23 cellular contexts compared by ENCODE assay signal in the genomic region with DNA sequence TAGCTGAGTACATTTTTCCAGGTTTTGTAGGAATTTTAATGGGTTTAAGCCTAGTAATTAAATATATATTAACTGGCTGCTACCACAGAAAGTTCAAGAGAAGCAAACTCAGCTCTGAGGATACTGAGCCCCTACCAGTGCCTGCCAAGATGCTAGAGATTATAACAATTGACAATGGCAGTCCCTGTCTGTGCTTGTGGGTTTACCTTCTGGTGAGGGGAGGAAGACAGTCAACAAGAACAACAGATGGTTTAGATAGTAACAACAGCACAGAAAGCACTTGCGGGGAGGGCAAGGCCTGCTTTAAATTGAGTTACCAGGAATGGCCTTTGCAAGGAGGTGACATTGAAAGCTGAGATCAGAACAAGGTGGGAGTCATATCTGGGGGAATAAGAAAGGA. TPM values are rescaled to one million over a fixed set of nuclear protein-coding genes. Genes with fewer than 3 reads are reported as not detected.
DNase-seq lines count a peak whose midpoint lies in the region; ATAC-seq and TF ChIP-seq lines count a peak whose summit lies in the region.
"Had no signal": no experiment of that assay in that cellular context is flagged by ENCODE, and none has a peak within 500 bp of the region (broad histone marks: within the 10 kb centered on the region; RNA-seq: fewer than 3 reads in every experiment).

No MANE protein-coding gene starts in this region.

- H3K36me3 Mint-ChIP-seq in activated CD4-positive, alpha-beta T cell treated with anti-CD3 and anti-CD28 coated beads, Interleukin-2, amount 10 ng/mL, durations not matched to agents 24 days and 14 days (ENCODE audit: low read depth), result peaks cover 8% of the 10 kb centered on the region
- H3K36me3 Mint-ChIP-seq in activated T-helper 1 cell treated with anti-CD3 and anti-CD28 coated beads, Interleukin-12 subunit alpha, Interleukin-12 subunit beta, Interleukin-2, Interleukin-4 antibody, amounts not matched to agents 30 ng/mL and 10 ng/mL and 1 ng/mL, durations not matched to agents 14 hours and 24 hours and 36 hours (ENCODE audit: low read depth), result peaks cover 20% of the 10 kb centered on the region
- peaks cover 0 to 7% (median 4%) of the 10 kb centered on the region in 3 donors for H3K36me3 Mint-ChIP-seq in naive thymus-derived CD8-positive, alpha-beta T cell

- H3K36me3 ChIP-seq in ascending aorta, result no peaks in the 10 kb centered on the region
- no peaks in the 10 kb centered on the region for H3K36me3 ChIP-seq in upper lobe of right lung
- H3K36me3 ChIP-seq: vagina had no signal

- H3K4me3 ChIP-seq in ascending aorta, result no peak overlapping the region
- no peak overlapping the region for H3K4me3 ChIP-seq in upper lobe of right lung
- H3K4me3 ChIP-seq: A549, lung, SK-N-MC, vagina had no signal

- TF ChIP-seq CTCF in ascending aorta (IDR thresholded peaks at IDR 0.05) (no peak), upper lobe of right lung (IDR thresholded peaks at IDR 0.05) (no peak)

- POLR2A ChIA-PET in naive thymus-derived CD8-positive, alpha-beta T cell (lab: Charles Lee), result interaction anchor here (0.5 kb wide), 1 partner anchor 185 kb away, joined by 4 read pairs; no protein-coding TSS in a partner anchor

- no peaks in the 10 kb centered on the region for H3K27me3 ChIP-seq in ascending aorta
- H3K27me3 ChIP-seq in upper lobe of right lung, result no peaks in the 10 kb centered on the region
- H3K27me3 ChIP-seq: vagina had no signal

- peak; percentile 67 for DNase-seq in activated CD4-positive, alpha-beta T cell treated with anti-CD3 and anti-CD28 coated beads, Interleukin-2, amount 10 ng/mL, durations not matched to agents 24 days and 14 days
- no peak for DNase-seq in activated CD4-positive, alpha-beta T cell treated with anti-CD3 and anti-CD28 coated beads, Interleukin-2, amount 50 U/mL, for 1 hour
- peak; percentile 32 to 83 for DNase-seq in NCI-H524 (lab: John Stamatoyannopoulos, UW)
- no peak for DNase-seq in activated T-helper 1 cell treated with anti-CD3 and anti-CD28 coated beads, Interleukin-12 subunit alpha, Interleukin-12 subunit beta, Interleukin-2, Interleukin-4 antibody, amounts not matched to agents 30 ng/mL and 10 ng/mL and 1 ng/mL, durations not matched to agents 14 hours and 24 hours and 36 hours (ENCODE audit: low spot score)
- no peak for DNase-seq in naive thymus-derived CD8-positive, alpha-beta T cell
- DNase-seq in ascending aorta (ENCODE audit: low spot score in 2 of 2), result no peak
- no peak for DNase-seq in upper lobe of right lung
- DNase-seq: activated CD8-positive, alpha-beta memory T cell treated with anti-CD3 and anti-CD28 coated beads for 24 hours; activated gamma-delta T cell treated with Interleukin-2 at 50 U/mL for 16 hours; dermis blood vessel endothelial cell; glutamatergic neuron; GOT3; immature natural killer cell; NCI-H1930; NCI-H510A; stimulated activated naive CD8-positive, alpha-beta T cell treated with anti-CD3 and anti-CD28 coated beads, Interleukin-15, amount 100 ng/mL, for 72 hours had no signal

- no peaks in the 10 kb centered on the region for H3K9me3 Mint-ChIP-seq in activated CD4-positive, alpha-beta T cell treated with anti-CD3 and anti-CD28 coated beads, Interleukin-2, amount 10 ng/mL, durations not matched to agents 24 days and 14 days
- no peaks in the 10 kb centered on the region for H3K9me3 Mint-ChIP-seq in activated T-helper 1 cell treated with anti-CD3 and anti-CD28 coated beads, Interleukin-12 subunit alpha, Interleukin-12 subunit beta, Interleukin-2, Interleukin-4 antibody, amounts not matched to agents 30 ng/mL and 10 ng/mL and 1 ng/mL, durations not matched to agents 14 hours and 24 hours and 36 hours
- no peaks in the 10 kb centered on the region for H3K9me3 Mint-ChIP-seq in naive thymus-derived CD8-positive, alpha-beta T cell
- H3K9me3 Mint-ChIP-seq: neural crest cell; stimulated activated naive CD8-positive, alpha-beta T cell treated with anti-CD3 and anti-CD28 coated beads, Interleukin-15, amount 100 ng/mL, for 72 hours had no signal

- H3K27ac ChIP-seq in ascending aorta (no peak overlapping the region), upper lobe of right lung (no peak overlapping the region)
- H3K27ac ChIP-seq: A549, SK-N-MC, vagina had no signal

- H3K27ac Mint-ChIP-seq in activated CD4-positive, alpha-beta T cell treated with anti-CD3 and anti-CD28 coated beads, Interleukin-2, amount 10 ng/mL, durations not matched to agents 24 days and 14 days, result peak overlapping the region; percentile 76
- H3K27ac Mint-ChIP-seq in activated T-helper 1 cell treated with anti-CD3 and anti-CD28 coated beads, Interleukin-12 subunit alpha, Interleukin-12 subunit beta, Interleukin-2, Interleukin-4 antibody, amounts not matched to agents 30 ng/mL and 10 ng/mL and 1 ng/mL, durations not matched to agents 14 hours and 24 hours and 36 hours, result peak overlapping the region; percentile 2
- peak overlapping the region in 8 of 10 donors; percentile 3 to 93 (median 65) for H3K27ac Mint-ChIP-seq in naive thymus-derived CD8-positive, alpha-beta T cell

- peaks cover 0 to 6% of the 10 kb centered on the region in 2 donors for H3K4me1 ChIP-seq in ascending aorta
- no peaks in the 10 kb centered on the region for H3K4me1 ChIP-seq in upper lobe of right lung

- H3K27me3 Mint-ChIP-seq in activated CD4-positive, alpha-beta T cell treated with anti-CD3 and anti-CD28 coated beads, Interleukin-2, amount 10 ng/mL, durations not matched to agents 24 days and 14 days, result no peaks in the 10 kb centered on the region
- peaks cover 2% of the 10 kb centered on the region for H3K27me3 Mint-ChIP-seq in activated T-helper 1 cell treated with anti-CD3 and anti-CD28 coated beads, Interleukin-12 subunit alpha, Interleukin-12 subunit beta, Interleukin-2, Interleukin-4 antibody, amounts not matched to agents 30 ng/mL and 10 ng/mL and 1 ng/mL, durations not matched to agents 14 hours and 24 hours and 36 hours (ENCODE audit: insufficient read depth)
- H3K27me3 Mint-ChIP-seq in naive thymus-derived CD8-positive, alpha-beta T cell, result no peaks in the 10 kb centered on the region
- H3K27me3 Mint-ChIP-seq: stimulated activated naive CD8-positive, alpha-beta T cell treated with anti-CD3 and anti-CD28 coated beads, Interleukin-15, amount 100 ng/mL, for 72 hours had no signal

- no peak for ATAC-seq in naive thymus-derived CD8-positive, alpha-beta T cell
- ATAC-seq in GM19452 (IDR thresholded peaks at IDR 0.05; ENCODE audit: unreplicated experiment), result no peak
- ATAC-seq in upper lobe of right lung, result no peak
- ATAC-seq: A549; esophagus mucosa; stimulated activated naive CD8-positive, alpha-beta T cell treated with anti-CD3 and anti-CD28 coated beads, Interleukin-15, amount 100 ng/mL, for 72 hours had no signal

- peaks cover 60% of the 10 kb centered on the region for H3K4me1 Mint-ChIP-seq in activated CD4-positive, alpha-beta T cell treated with anti-CD3 and anti-CD28 coated beads, Interleukin-2, amount 10 ng/mL, durations not matched to agents 24 days and 14 days
- H3K4me1 Mint-ChIP-seq in activated T-helper 1 cell treated with anti-CD3 and anti-CD28 coated beads, Interleukin-12 subunit alpha, Interleukin-12 subunit beta, Interleukin-2, Interleukin-4 antibody, amounts not matched to agents 30 ng/mL and 10 ng/mL and 1 ng/mL, durations not matched to agents 14 hours and 24 hours and 36 hours (ENCODE audit: low read depth), result peaks cover 71% of the 10 kb centered on the region
- H3K4me1 Mint-ChIP-seq in naive thymus-derived CD8-positive, alpha-beta T cell, result peaks cover 31 to 76% (median 54%) of the 10 kb centered on the region in 4 donors

- H3K9me3 ChIP-seq in ascending aorta (no peaks in the 10 kb centered on the region), upper lobe of right lung (no peaks in the 10 kb centered on the region)
- H3K9me3 ChIP-seq: A549, vagina had no signal

- intact Hi-C loops in activated CD4-positive, alpha-beta T cell treated with anti-CD3 and anti-CD28 coated beads, Interleukin-2, amount 10 ng/mL, durations not matched to agents 24 days and 14 days (cut with micrococcal nuclease), result no loop called here
- intact Hi-C loops in activated T-helper 1 cell treated with anti-CD3 and anti-CD28 coated beads, Interleukin-12 subunit alpha, Interleukin-12 subunit beta, Interleukin-2, Interleukin-4 antibody, amounts not matched to agents 30 ng/mL and 10 ng/mL and 1 ng/mL, durations not matched to agents 14 hours and 24 hours and 36 hours (cut with micrococcal nuclease), result no loop called here
- intact Hi-C loops in ascending aorta (cut with DNase I) (no loop called here), upper lobe of right lung (cut with DNase I) (no loop called here)

- H3K4me3 Mint-ChIP-seq in activated CD4-positive, alpha-beta T cell treated with anti-CD3 and anti-CD28 coated beads, Interleukin-2, amount 10 ng/mL, durations not matched to agents 24 days and 14 days, result no peak overlapping the region
- no peak overlapping the region for H3K4me3 Mint-ChIP-seq in activated T-helper 1 cell treated with anti-CD3 and anti-CD28 coated beads, Interleukin-12 subunit alpha, Interleukin-12 subunit beta, Interleukin-2, Interleukin-4 antibody, amounts not matched to agents 30 ng/mL and 10 ng/mL and 1 ng/mL, durations not matched to agents 14 hours and 24 hours and 36 hours
- H3K4me3 Mint-ChIP-seq in naive thymus-derived CD8-positive, alpha-beta T cell, result no peak overlapping the region
- H3K4me3 Mint-ChIP-seq: immature natural killer cell; neural crest cell; stimulated activated naive CD8-positive, alpha-beta T cell treated with anti-CD3 and anti-CD28 coated beads, Interleukin-15, amount 100 ng/mL, for 72 hours had no signal

RNA-seq across cellular contexts. Expression of gene ARHGEF3, which starts 56.6 kb away (rescaled TPM):
- total RNA-seq in activated CD4-positive, alpha-beta T cell treated with anti-CD3 and anti-CD28 coated beads, Interleukin-2, amount 10 ng/mL, durations not matched to agents 24 days and 14 days, result 52.7 and 54.4 TPM in 2 replicates
- 59.2 and 64.1 TPM in 2 replicates for total RNA-seq in activated T-helper 1 cell treated with anti-CD3 and anti-CD28 coated beads, Interleukin-12 subunit alpha, Interleukin-12 subunit beta, Interleukin-2, Interleukin-4 antibody, amounts not matched to agents 30 ng/mL and 10 ng/mL and 1 ng/mL, durations not matched to agents 14 hours and 24 hours and 36 hours
- total RNA-seq in naive thymus-derived CD8-positive, alpha-beta T cell, result 100 to 1,000 TPM; 118 to 123 TPM
- 100 to 1,000 TPM in 1 of 3 donors, 10 to 100 TPM in 2; 95.3 to 101 (median 96.9) TPM for polyA plus RNA-seq in naive thymus-derived CD8-positive, alpha-beta T cell
- total RNA-seq in ascending aorta (16.8 TPM), upper lobe of right lung (37.5 TPM)

Comparison
In these comparisons a context has a peak if more than half of its experiments do, and no peak if none do; other contexts are left out.
1. DNase-seq: peak in activated CD4-positive, alpha-beta T cell treated with anti-CD3 and anti-CD28 coated beads, Interleukin-2, amount 10 ng/mL, durations not matched to agents 24 days and 14 days (single experiment) and NCI-H524 (2 of 2); none in activated CD4-positive, alpha-beta T cell treated with anti-CD3 and anti-CD28 coated beads, Interleukin-2, amount 50 U/mL, for 1 hour (single experiment), activated T-helper 1 cell treated with anti-CD3 and anti-CD28 coated beads, Interleukin-12 subunit alpha, Interleukin-12 subunit beta, Interleukin-2, Interleukin-4 antibody, amounts not matched to agents 30 ng/mL and 10 ng/mL and 1 ng/mL, durations not matched to agents 14 hours and 24 hours and 36 hours (single experiment), naive thymus-derived CD8-positive, alpha-beta T cell (0 of 10), ascending aorta (0 of 2) and upper lobe of right lung (single experiment).
2. H3K27ac Mint-ChIP-seq: peak in every context shown above with its lines; median percentile 76 in activated CD4-positive, alpha-beta T cell treated with anti-CD3 and anti-CD28 coated beads, Interleukin-2, amount 10 ng/mL, durations not matched to agents 24 days and 14 days; 65 in naive thymus-derived CD8-positive, alpha-beta T cell; 2 in activated T-helper 1 cell treated with anti-CD3 and anti-CD28 coated beads, Interleukin-12 subunit alpha, Interleukin-12 subunit beta, Interleukin-2, Interleukin-4 antibody, amounts not matched to agents 30 ng/mL and 10 ng/mL and 1 ng/mL, durations not matched to agents 14 hours and 24 hours and 36 hours.